9 cellular contexts compared by ENCODE assay signal in the genomic region with DNA sequence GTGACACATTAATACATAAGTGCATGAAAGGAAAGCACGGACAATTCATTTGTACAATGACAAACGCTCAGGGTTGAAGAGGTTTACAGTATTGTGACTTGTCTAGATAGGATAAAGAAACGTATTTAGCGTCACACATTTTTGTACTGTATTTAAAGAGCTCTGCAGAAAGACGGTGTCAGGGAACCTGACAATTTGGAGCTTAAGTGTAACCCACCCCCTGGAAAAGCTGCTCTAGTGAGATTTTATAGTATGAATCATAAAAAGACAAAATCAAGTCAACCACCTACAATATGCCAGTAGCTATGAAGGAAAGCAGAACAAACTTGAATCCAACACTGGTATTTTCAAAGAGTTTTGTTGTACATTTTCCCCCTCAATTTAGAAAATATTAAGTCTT. TPM values are rescaled to one million over a fixed set of nuclear protein-coding genes. Genes with fewer than 3 reads are reported as not detected.
DNase-seq lines count a peak whose midpoint lies in the region; ATAC-seq and FAIRE-seq lines count a peak whose summit lies in the region.
"Had no signal": no experiment of that assay in that cellular context is flagged by ENCODE, and none has a peak within 500 bp of the region (broad histone marks: within the 10 kb centered on the region; RNA-seq: fewer than 3 reads in every experiment).

No MANE protein-coding gene starts in this region.

- no peaks in the 10 kb centered on the region for H3K9me3 Mint-ChIP-seq in activated naive CD4-positive, alpha-beta T cell treated with anti-CD3 and anti-CD28 coated beads for 36 hours
- H3K9me3 Mint-ChIP-seq in activated naive CD4-positive, alpha-beta T cell treated with anti-CD3 and anti-CD28 coated beads, Interleukin-2, amount 50 U/mL, for 72 hours, result no peaks in the 10 kb centered on the region

- H3K4me1 ChIP-seq in thymus (ENCODE audit: control insufficient read depth, insufficient read depth, low read length), result peaks cover 27% of the 10 kb centered on the region

- intact Hi-C loops in activated naive CD4-positive, alpha-beta T cell treated with anti-CD3 and anti-CD28 coated beads for 36 hours (cut with micrococcal nuclease), result loop anchor here (5.0 to 10.0 kb wide), 2 partner anchors 110 to 1813 kb away; partner anchors contain the start of gene BCL6

- no peak overlapping the region for H3K27ac ChIP-seq in thymus (ENCODE audit: low read depth)

- peak; percentile 17 for FAIRE-seq in islet of Langerhans (lab: Jason Lieb, UNC)

- no peak for DNase-seq in activated naive CD4-positive, alpha-beta T cell treated with anti-CD3 and anti-CD28 coated beads for 36 hours
- DNase-seq in activated naive CD4-positive, alpha-beta T cell (lab: John Stamatoyannopoulos, UW), result no peak
- DNase-seq in activated naive CD4-positive, alpha-beta T cell treated with anti-CD3 and anti-CD28 coated beads, Interleukin-2, amount 50 U/mL, for 72 hours (ENCODE audit: low spot score in 2 of 2), result no peak
- DNase-seq in ecto neural progenitor cell (ENCODE audit: low spot score), result no peak
- DNase-seq: stimulated activated naive CD4-positive, alpha-beta T cell treated with Interleukin-2 at 50 U/mL for 16 hours had no signal

- peaks cover 8% of the 10 kb centered on the region for H3K36me3 ChIP-seq in thymus (ENCODE audit: control insufficient read depth, insufficient read depth)

- 3% methylated on average over 5 of the region's 5 CpGs for WGBS in thymus

- peaks cover 92% of the 10 kb centered on the region for H3K36me3 Mint-ChIP-seq in activated naive CD4-positive, alpha-beta T cell treated with anti-CD3 and anti-CD28 coated beads for 36 hours (ENCODE audit: low read depth)
- H3K36me3 Mint-ChIP-seq in activated naive CD4-positive, alpha-beta T cell treated with anti-CD3 and anti-CD28 coated beads, Interleukin-2, amount 50 U/mL, for 72 hours, result peaks cover 70 to 89% of the 10 kb centered on the region in 2 donors

- peak overlapping the region; percentile 70 for H3K4me3 Mint-ChIP-seq in activated naive CD4-positive, alpha-beta T cell treated with anti-CD3 and anti-CD28 coated beads for 36 hours

- ATAC-seq in activated naive CD4-positive, alpha-beta T cell treated with anti-CD3 and anti-CD28 coated beads, Interleukin-2, amount 50 U/mL, for 72 hours, result peak; percentile 6 to 21
- ATAC-seq in GM21515 (IDR thresholded peaks at IDR 0.05; ENCODE audit: unreplicated experiment), result no peak
- no peak for ATAC-seq in HG03565 (IDR thresholded peaks at IDR 0.05; ENCODE audit: unreplicated experiment)

- peak overlapping the region; percentile 36 for H3K4me3 ChIP-seq in thymus (ENCODE audit: low read length)

- CTCF ChIA-PET in activated naive CD4-positive, alpha-beta T cell treated with anti-CD3 and anti-CD28 coated beads for 36 hours (lab: Charles Lee), result interaction anchor here (0.8 to 3.5 kb wide), 2 partner anchors 11 to 26 kb away, joined by 3 to 24 read pairs; no protein-coding TSS in a partner anchor

- no peaks in the 10 kb centered on the region for H3K27me3 Mint-ChIP-seq in activated naive CD4-positive, alpha-beta T cell treated with anti-CD3 and anti-CD28 coated beads for 36 hours (ENCODE audit: low read depth)

- peak overlapping the region; percentile 75 for H3K27ac Mint-ChIP-seq in activated naive CD4-positive, alpha-beta T cell treated with anti-CD3 and anti-CD28 coated beads for 36 hours
- peak overlapping the region; percentile 87 to 88 for H3K27ac Mint-ChIP-seq in activated naive CD4-positive, alpha-beta T cell treated with anti-CD3 and anti-CD28 coated beads, Interleukin-2, amount 50 U/mL, for 72 hours

- H3K27me3 ChIP-seq in thymus (ENCODE audit: control insufficient read depth, insufficient read depth), result no peaks in the 10 kb centered on the region

- peaks cover 66% of the 10 kb centered on the region for H3K4me1 Mint-ChIP-seq in activated naive CD4-positive, alpha-beta T cell treated with anti-CD3 and anti-CD28 coated beads for 36 hours (ENCODE audit: low read depth)

- H3K9me3 ChIP-seq in thymus (ENCODE audit: control insufficient read depth), result no peaks in the 10 kb centered on the region

RNA-seq across cellular contexts. Expression of gene TRA2B, which starts 5.6 kb away (rescaled TPM):
- total RNA-seq in activated naive CD4-positive, alpha-beta T cell treated with anti-CD3 and anti-CD28 coated beads for 36 hours, result 100 to 1,000 TPM; 172 to 176 TPM
- total RNA-seq in activated naive CD4-positive, alpha-beta T cell treated with anti-CD3 and anti-CD28 coated beads, Interleukin-2, amount 50 U/mL, for 72 hours, result 100 to 1,000 TPM; 164 to 269 TPM
- polyA plus RNA-seq in thymus, result 177 TPM

Comparison
In these comparisons a context has a peak if more than half of its experiments do, and no peak if none do; other contexts are left out.
1. ATAC-seq: peak in activated naive CD4-positive, alpha-beta T cell treated with anti-CD3 and anti-CD28 coated beads, Interleukin-2, amount 50 U/mL, for 72 hours (2 of 2); none in GM21515 (single experiment) and HG03565 (single experiment).